Comparison of ENCODE assay signal across 8 cellular contexts in genomic region chr20:2688041-2688591, GRCh38. TPM values are rescaled to one million over a fixed set of nuclear protein-coding genes. Genes with fewer than 3 reads are reported as not detected.
DNase-seq lines count a peak whose midpoint lies in the region; ATAC-seq and TF ChIP-seq lines count a peak whose summit lies in the region.

No MANE protein-coding gene starts in this region.

- H2BK15ac ChIP-seq in neuronal stem cell (ENCODE audit: low read length): no peak overlapping the region

- H2AK5ac ChIP-seq in neuronal stem cell (ENCODE audit: low read depth, low read length): no peak overlapping the region

- H3K27ac ChIP-seq in esophagus muscularis mucosa (replicated peaks in 1 of 4): no peak overlapping the region
- no peak overlapping the region for H3K27ac ChIP-seq in neuronal stem cell (replicated peaks; ENCODE audit: low read length)
- H3K27ac ChIP-seq in tibial nerve: no peak overlapping the region

- no peak overlapping the region for H2BK12ac ChIP-seq in neuronal stem cell (ENCODE audit: low read length)

- TF ChIP-seq CTCF in GM12875 (IDR thresholded peaks at IDR 0.05; ENCODE audit: borderline replicate concordance, insufficient read depth, low read depth, low read length) (peak; percentile 69), esophagus muscularis mucosa (IDR thresholded peaks at IDR 0.05) (peak; percentile 31 to 56 (median 39)), tibial nerve (IDR thresholded peaks at IDR 0.05) (peak in 4 of 5 experiments; percentile 25 to 51 (median 49))

- H4K8ac ChIP-seq in neuronal stem cell (ENCODE audit: low read depth, low read length): no peak overlapping the region

- no peak overlapping the region for H2BK5ac ChIP-seq in neuronal stem cell (ENCODE audit: low read length)

- H3K27me3 ChIP-seq in esophagus muscularis mucosa: peaks cover 0 to 8% (median 0%) of the 10 kb centered on the region in 4 donors
- H3K27me3 ChIP-seq in neuronal stem cell (ENCODE audit: control insufficient read depth in 3 of 3, insufficient read depth in 3 of 3, low read depth in 1 of 3, low read length in 3 of 3): peaks cover 13 to 48% (median 28%) of the 10 kb centered on the region in 3 experiments
- peaks cover 0 to 22% of the 10 kb centered on the region in 2 donors for H3K27me3 ChIP-seq in tibial nerve

- DNase-seq in NCI-H69 (lab: John Stamatoyannopoulos, UW) (peak; percentile 74), esophagus muscularis mucosa (ENCODE audit: extremely low spot score) (no peak), neuronal stem cell (ENCODE audit: low spot score) (no peak), tibial nerve (ENCODE audit: low spot score in 2 of 2) (peak in 1 of 2 donors; percentile 40), DMS153 (lab: John Stamatoyannopoulos, UW) (no peak)
- peak; percentile 63 for DNase-seq in activated CD8-positive, alpha-beta memory T cell treated with anti-CD3 and anti-CD28 coated beads, Interleukin-2, amount 50 U/mL, for 1 hour (ENCODE audit: extremely low read depth)

- no peak overlapping the region for H3K4ac ChIP-seq in neuronal stem cell (ENCODE audit: low read length)

- H4K91ac ChIP-seq in neuronal stem cell (ENCODE audit: low read depth, low read length, poor library complexity): no peak overlapping the region

- peak overlapping the region; percentile 59 for H2AFZ ChIP-seq in neuronal stem cell (ENCODE audit: low read length)

- TF ChIP-seq EP300 in esophagus muscularis mucosa (IDR thresholded peaks at IDR 0.05) (no peak), tibial nerve (IDR thresholded peaks at IDR 0.05) (no peak)

- no peak overlapping the region for H2BK120ac ChIP-seq in neuronal stem cell (ENCODE audit: low read depth, low read length)

- WGBS in esophagus muscularis mucosa: 30% methylated on average over 18 of the region's 18 CpGs
- WGBS in neuronal stem cell (ENCODE audit: extremely low coverage in 2 of 2, insufficient read length in 2 of 2, insufficient replicate concordance in 1 of 2), 2 donors: no CpG with 5 or more reads among the region's 18 CpGs
- WGBS in tibial nerve, 2 donors: 17 to 18% methylated on average over 18 of the region's 18 CpGs

- peaks cover 3% of the 10 kb centered on the region for H3K79me1 ChIP-seq in neuronal stem cell (ENCODE audit: low read depth, low read length)

- no peak overlapping the region for H3K23ac ChIP-seq in neuronal stem cell (ENCODE audit: low read depth, low read length, poor library complexity)

- H3K4me3 ChIP-seq in GM12875 (ENCODE audit: low read depth, low read length): no peak overlapping the region
- no peak overlapping the region for H3K4me3 ChIP-seq in esophagus muscularis mucosa
- no peak overlapping the region for H3K4me3 ChIP-seq in neuronal stem cell (ENCODE audit: low read length in 2 of 2)
- no peak overlapping the region for H3K4me3 ChIP-seq in tibial nerve

- H3K4me2 ChIP-seq in neuronal stem cell (ENCODE audit: insufficient read depth, low read length, poor library complexity, severe bottlenecking): peak overlapping the region; percentile 45

- ATAC-seq in GM21619 (IDR thresholded peaks at IDR 0.05; ENCODE audit: unreplicated experiment): no peak

- H3K18ac ChIP-seq in neuronal stem cell (ENCODE audit: low read length): peak overlapping the region; percentile 35

- H3K36me3 ChIP-seq in esophagus muscularis mucosa (peaks cover 0 to 4% (median 0%) of the 10 kb centered on the region in 4 donors), neuronal stem cell (replicated peaks in 1 of 2; ENCODE audit: control insufficient read depth in 2 of 2, insufficient read depth in 2 of 2, low read length in 2 of 2) (no peaks in the 10 kb centered on the region), tibial nerve (no peaks in the 10 kb centered on the region)

- no peak overlapping the region for H3K9ac ChIP-seq in neuronal stem cell (ENCODE audit: low read depth, low read length, poor library complexity)

- H3K4me1 ChIP-seq in esophagus muscularis mucosa: peaks cover 0 to 15% (median 15%) of the 10 kb centered on the region in 4 donors
- peaks cover 7 to 11% of the 10 kb centered on the region in 2 donors for H3K4me1 ChIP-seq in neuronal stem cell (ENCODE audit: control insufficient read depth in 2 of 2, insufficient read depth in 1 of 2, low read depth in 1 of 2, low read length in 2 of 2)
- H3K4me1 ChIP-seq in tibial nerve: peaks cover 0 to 12% (median 0%) of the 10 kb centered on the region in 4 donors

- intact Hi-C loops in esophagus muscularis mucosa (cut with DNase I): no loop called here

- TF ChIP-seq POLR2A in esophagus muscularis mucosa (IDR thresholded peaks at IDR 0.05; ENCODE audit: low read depth): no peak
- TF ChIP-seq POLR2A in tibial nerve (IDR thresholded peaks at IDR 0.05): no peak

- H3K14ac ChIP-seq in neuronal stem cell (ENCODE audit: low read length): no peak overlapping the region

- H3K9me3 ChIP-seq in esophagus muscularis mucosa (no peaks in the 10 kb centered on the region), neuronal stem cell (replicated peaks in 1 of 2; ENCODE audit: control insufficient read depth in 2 of 2, insufficient read depth in 1 of 2, low read depth in 1 of 2, low read length in 2 of 2) (no peaks in the 10 kb centered on the region), tibial nerve (no peaks in the 10 kb centered on the region)

RNA-seq across cellular contexts. Expression of gene EBF4, which starts 4.5 kb away (rescaled TPM):
- total RNA-seq in esophagus muscularis mucosa (10 to 100 TPM; 23.7 to 46.7 (median 30.1) TPM), tibial nerve (10 to 100 TPM in 2 of 4 donors, 1 to 10 TPM in 2; 4.8 to 17.5 (median 10.4) TPM)
- polyA plus RNA-seq in neuronal stem cell (2013, experiment 1 of 2): 19.6 TPM
- 17.3 TPM for polyA plus RNA-seq in neuronal stem cell (2013, experiment 2 of 2)

RNA-seq across cellular contexts. Expression of gene IDH3B, which starts 24.1 kb away (rescaled TPM):
- total RNA-seq in esophagus muscularis mucosa (100 to 1,000 TPM; 115 to 122 (median 118) TPM), tibial nerve (100 to 1,000 TPM; 101 to 141 (median 116) TPM)
- polyA plus RNA-seq in neuronal stem cell (2013, experiment 1 of 2): 44.0 TPM
- polyA plus RNA-seq in neuronal stem cell (2013, experiment 2 of 2): 43.1 TPM

RNA-seq across cellular contexts. Expression of gene NOP56, which starts 35.7 kb away (rescaled TPM):
- total RNA-seq in esophagus muscularis mucosa: 10 to 100 TPM; 31.6 to 96.4 (median 62.8) TPM
- 194 TPM for polyA plus RNA-seq in neuronal stem cell (2013, experiment 1 of 2)
- 188 TPM for polyA plus RNA-seq in neuronal stem cell (2013, experiment 2 of 2)
- total RNA-seq in tibial nerve: 100 to 1,000 TPM in 1 of 4 donors, 10 to 100 TPM in 3; 80.0 to 141 (median 87.6) TPM

Comparison
In these comparisons a context has a peak if more than half of its experiments do, and no peak if none do; other contexts are left out.
1. DNase-seq: peak in NCI-H69 (single experiment) and activated CD8-positive, alpha-beta memory T cell treated with anti-CD3 and anti-CD28 coated beads, Interleukin-2, amount 50 U/mL, for 1 hour (single experiment); none in esophagus muscularis mucosa (single experiment), neuronal stem cell (single experiment) and DMS153 (single experiment).
2. Peak in every context shown above with its lines, with median percentiles within 50 percentile points of each other: CTCF ChIP-seq.